ENCODE assay signal across 8 cellular contexts in genomic region chr14:89164168-89165074, GRCh38.
A peak's percentile ranks its signal among the peaks of the same experiment; 100 is the strongest.
DNase-seq lines count a peak whose midpoint lies in the region; ATAC-seq and TF ChIP-seq lines count a peak whose summit lies in the region.

No MANE protein-coding gene starts in this region.

- peaks cover 43% of the 10 kb centered on the region for H3K36me3 Mint-ChIP-seq in central memory CD8-positive, alpha-beta T cell (ENCODE audit: insufficient read depth)

- H3K27ac ChIP-seq in RWPE1 = no peak overlapping the region

- H3K4me1 Mint-ChIP-seq in central memory CD8-positive, alpha-beta T cell = peaks cover 26% of the 10 kb centered on the region
- peaks cover 20% of the 10 kb centered on the region for H3K4me1 Mint-ChIP-seq in stimulated activated naive CD8-positive, alpha-beta T cell treated with anti-CD3 and anti-CD28 coated beads, Interleukin-15, amount 100 ng/mL, for 72 hours

- CTCF ChIA-PET in RWPE1 (lab: Yijun Ruan, JAX) = no interaction called here

- peak; percentile 9 for ATAC-seq in HG03025 (IDR thresholded peaks at IDR 0.05; ENCODE audit: low FRiP score, unreplicated experiment)
- ATAC-seq in central memory CD8-positive, alpha-beta T cell (replicated peaks; ENCODE audit: extremely low read depth, poor library complexity, severe bottlenecking) = no peak
- peak; percentile 26 for ATAC-seq in stimulated activated naive CD8-positive, alpha-beta T cell treated with anti-CD3 and anti-CD28 coated beads, Interleukin-15, amount 100 ng/mL, for 72 hours

- TF ChIP-seq CTCF in RWPE1 (conservative IDR thresholded peaks at IDR 0.05; ENCODE audit: low read depth) = no peak

- H3K27me3 Mint-ChIP-seq in central memory CD8-positive, alpha-beta T cell = no peaks in the 10 kb centered on the region
- no peaks in the 10 kb centered on the region for H3K27me3 Mint-ChIP-seq in stimulated activated naive CD8-positive, alpha-beta T cell treated with anti-CD3 and anti-CD28 coated beads, Interleukin-15, amount 100 ng/mL, for 72 hours

- POLR2A ChIA-PET in RWPE1 (lab: Yijun Ruan, JAX; ENCODE audit: low non-redundant PET) = no interaction called here

- H3K27ac Mint-ChIP-seq in central memory CD8-positive, alpha-beta T cell (ENCODE audit: low read depth) = peak overlapping the region; percentile 74
- H3K27ac Mint-ChIP-seq in stimulated activated naive CD8-positive, alpha-beta T cell treated with anti-CD3 and anti-CD28 coated beads, Interleukin-15, amount 100 ng/mL, for 72 hours = peak overlapping the region in 1 of 2 donors; percentile 91

- H3K4me3 Mint-ChIP-seq in central memory CD8-positive, alpha-beta T cell = peak overlapping the region; percentile 53
- no peak overlapping the region for H3K4me3 Mint-ChIP-seq in stimulated activated naive CD8-positive, alpha-beta T cell treated with anti-CD3 and anti-CD28 coated beads, Interleukin-15, amount 100 ng/mL, for 72 hours

- DNase-seq in SIG-M5 treated with dmso at 0.1 percent for 504 hours (lab: John Stamatoyannopoulos, UW; ENCODE audit: unreplicated experiment) (peak; percentile 12), SIG-M5 (lab: John Stamatoyannopoulos, UW) (no peak), cortex of kidney (lab: John Stamatoyannopoulos, UW) (no peak), RWPE1 (ENCODE audit: low spot score) (no peak), NOMO-1 (lab: John Stamatoyannopoulos, UW; ENCODE audit: unreplicated experiment in 2 of 2) (no peak)
- no peak for DNase-seq in central memory CD8-positive, alpha-beta T cell (ENCODE audit: low spot score in 2 of 2)
- no peak for DNase-seq in stimulated activated naive CD8-positive, alpha-beta T cell treated with anti-CD3 and anti-CD28 coated beads, Interleukin-15, amount 100 ng/mL, for 72 hours

- H3K9me3 Mint-ChIP-seq in central memory CD8-positive, alpha-beta T cell = no peaks in the 10 kb centered on the region
- H3K9me3 Mint-ChIP-seq in stimulated activated naive CD8-positive, alpha-beta T cell treated with anti-CD3 and anti-CD28 coated beads, Interleukin-15, amount 100 ng/mL, for 72 hours = peaks cover 0 to 8% of the 10 kb centered on the region in 2 donors
